1 cellular context compared by ENCODE assay signal in the genomic region with DNA sequence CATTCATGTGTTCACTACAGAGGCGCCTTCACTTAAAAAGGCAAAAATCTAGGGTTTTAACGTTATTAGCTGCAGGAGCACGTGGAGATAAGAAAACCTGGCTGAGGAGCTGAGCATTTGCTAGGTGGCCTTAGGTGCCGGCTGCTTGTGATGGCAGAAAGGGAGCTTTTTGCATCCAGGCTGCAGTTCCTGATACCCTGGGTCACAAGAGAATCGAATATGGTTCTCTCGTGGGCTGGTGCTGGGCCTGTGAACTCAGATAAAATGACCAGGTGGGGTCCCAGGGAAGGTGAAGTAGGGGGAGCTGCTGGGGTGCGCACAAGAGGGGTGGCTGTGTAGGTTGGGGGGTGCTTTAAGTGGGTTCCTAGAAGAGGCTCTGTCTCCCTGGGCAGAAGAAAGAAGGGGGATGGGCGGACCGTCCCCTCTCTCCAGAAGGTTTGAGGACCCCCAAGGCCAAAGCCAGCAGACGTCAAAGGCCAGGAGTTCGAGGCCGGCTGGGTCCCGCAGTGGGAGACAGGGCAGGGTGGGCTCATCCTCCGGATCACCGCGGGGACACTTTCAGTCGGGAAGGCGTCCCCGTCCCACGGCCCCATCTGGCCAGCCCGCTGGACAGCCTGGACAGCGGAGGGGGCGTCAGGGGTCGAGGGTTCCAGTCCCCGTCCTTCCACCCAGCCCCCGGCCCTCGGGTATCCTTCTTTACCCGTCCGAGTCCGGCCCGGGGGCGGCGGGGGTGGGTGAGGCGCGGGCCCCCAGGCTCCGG.
A peak's percentile ranks its signal among the peaks of the same experiment; 100 is the strongest.
TF ChIP-seq lines count a peak whose summit lies in the region.

No MANE protein-coding gene starts in this region.

TF ChIP-seq in HepG2, 621 proteins besides CTCF, POLR2A, EP300 and RAD21 (continued from another document and continues in another):
- TF ChIP-seq, protein P1, sequence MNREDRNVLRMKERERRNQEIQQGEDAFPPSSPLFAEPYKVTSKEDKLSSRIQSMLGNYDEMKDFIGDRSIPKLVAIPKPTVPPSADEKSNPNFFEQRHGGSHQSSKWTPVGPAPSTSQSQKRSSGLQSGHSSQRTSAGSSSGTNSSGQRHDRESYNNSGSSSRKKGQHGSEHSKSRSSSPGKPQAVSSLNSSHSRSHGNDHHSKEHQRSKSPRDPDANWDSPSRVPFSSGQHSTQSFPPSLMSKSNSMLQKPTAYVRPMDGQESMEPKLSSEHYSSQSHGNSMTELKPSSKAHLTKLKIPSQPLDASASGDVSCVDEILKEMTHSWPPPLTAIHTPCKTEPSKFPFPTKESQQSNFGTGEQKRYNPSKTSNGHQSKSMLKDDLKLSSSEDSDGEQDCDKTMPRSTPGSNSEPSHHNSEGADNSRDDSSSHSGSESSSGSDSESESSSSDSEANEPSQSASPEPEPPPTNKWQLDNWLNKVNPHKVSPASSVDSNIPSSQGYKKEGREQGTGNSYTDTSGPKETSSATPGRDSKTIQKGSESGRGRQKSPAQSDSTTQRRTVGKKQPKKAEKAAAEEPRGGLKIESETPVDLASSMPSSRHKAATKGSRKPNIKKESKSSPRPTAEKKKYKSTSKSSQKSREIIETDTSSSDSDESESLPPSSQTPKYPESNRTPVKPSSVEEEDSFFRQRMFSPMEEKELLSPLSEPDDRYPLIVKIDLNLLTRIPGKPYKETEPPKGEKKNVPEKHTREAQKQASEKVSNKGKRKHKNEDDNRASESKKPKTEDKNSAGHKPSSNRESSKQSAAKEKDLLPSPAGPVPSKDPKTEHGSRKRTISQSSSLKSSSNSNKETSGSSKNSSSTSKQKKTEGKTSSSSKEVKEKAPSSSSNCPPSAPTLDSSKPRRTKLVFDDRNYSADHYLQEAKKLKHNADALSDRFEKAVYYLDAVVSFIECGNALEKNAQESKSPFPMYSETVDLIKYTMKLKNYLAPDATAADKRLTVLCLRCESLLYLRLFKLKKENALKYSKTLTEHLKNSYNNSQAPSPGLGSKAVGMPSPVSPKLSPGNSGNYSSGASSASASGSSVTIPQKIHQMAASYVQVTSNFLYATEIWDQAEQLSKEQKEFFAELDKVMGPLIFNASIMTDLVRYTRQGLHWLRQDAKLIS (CRISPR knock-in tag; IDR thresholded peaks at IDR 0.05): no peak
- TF ChIP-seq MED8 (CRISPR knock-in tag; IDR thresholded peaks at IDR 0.05; ENCODE audit: insufficient replicate concordance) (peak; percentile 35), NRL (CRISPR knock-in tag; IDR thresholded peaks at IDR 0.05; ENCODE audit: borderline replicate concordance) (peak; percentile 28; the same call in 1 of the 2 replicates), PRMT3 (CRISPR knock-in tag; IDR thresholded peaks at IDR 0.05; ENCODE audit: borderline replicate concordance, low read depth) (no peak), AGO2 (optimal IDR thresholded peaks at IDR 0.05; ENCODE audit: low read depth, low read length) (peak; percentile 20), ZNF460 (CRISPR knock-in tag; IDR thresholded peaks at IDR 0.05; ENCODE audit: borderline replicate concordance) (no peak), ZMYM3 (CRISPR knock-in tag; IDR thresholded peaks at IDR 0.05) (0 out of 2 replicates have a peak, but pooled peaks have one; percentile 33), ZSCAN21 (CRISPR knock-in tag; IDR thresholded peaks at IDR 0.05; ENCODE audit: borderline replicate concordance) (peak; percentile 28; the same call in 1 of the 2 replicates), EED (CRISPR knock-in tag; IDR thresholded peaks at IDR 0.05) (peak; percentile 69; the same call in 1 of the 2 replicates), ZBTB1 (CRISPR knock-in tag; IDR thresholded peaks at IDR 0.05; ENCODE audit: borderline replicate concordance) (peak; percentile 76; the same call in 1 of the 2 replicates), MATR3 (CRISPR knock-in tag; IDR thresholded peaks at IDR 0.05) (no peak), SIX1 (CRISPR knock-in tag; IDR thresholded peaks at IDR 0.05; ENCODE audit: borderline replicate concordance) (no peak), SPEN (CRISPR knock-in tag; IDR thresholded peaks at IDR 0.05; ENCODE audit: low read depth) (no peak), ZNF34 (CRISPR knock-in tag; IDR thresholded peaks at IDR 0.05; ENCODE audit: borderline replicate concordance) (no peak), ZNF781 (CRISPR knock-in tag; IDR thresholded peaks at IDR 0.05; ENCODE audit: borderline replicate concordance, not compliant biosample characterization) (peak; percentile 45), ZNF776 (CRISPR knock-in tag; IDR thresholded peaks at IDR 0.05) (0 out of 2 replicates have a peak, but pooled peaks have one; percentile 75)
- TF ChIP-seq, protein P2, sequence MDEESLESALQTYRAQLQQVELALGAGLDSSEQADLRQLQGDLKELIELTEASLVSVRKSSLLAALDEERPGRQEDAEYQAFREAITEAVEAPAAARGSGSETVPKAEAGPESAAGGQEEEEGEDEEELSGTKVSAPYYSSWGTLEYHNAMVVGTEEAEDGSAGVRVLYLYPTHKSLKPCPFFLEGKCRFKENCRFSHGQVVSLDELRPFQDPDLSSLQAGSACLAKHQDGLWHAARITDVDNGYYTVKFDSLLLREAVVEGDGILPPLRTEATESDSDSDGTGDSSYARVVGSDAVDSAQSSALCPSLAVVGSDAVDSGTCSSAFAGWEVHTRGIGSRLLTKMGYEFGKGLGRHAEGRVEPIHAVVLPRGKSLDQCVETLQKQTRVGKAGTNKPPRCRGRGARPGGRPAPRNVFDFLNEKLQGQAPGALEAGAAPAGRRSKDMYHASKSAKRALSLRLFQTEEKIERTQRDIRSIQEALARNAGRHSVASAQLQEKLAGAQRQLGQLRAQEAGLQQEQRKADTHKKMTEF (CRISPR knock-in tag; IDR thresholded peaks at IDR 0.05): peak; percentile 39; the same call in 1 of the 2 replicates
- TF ChIP-seq, protein P3, sequence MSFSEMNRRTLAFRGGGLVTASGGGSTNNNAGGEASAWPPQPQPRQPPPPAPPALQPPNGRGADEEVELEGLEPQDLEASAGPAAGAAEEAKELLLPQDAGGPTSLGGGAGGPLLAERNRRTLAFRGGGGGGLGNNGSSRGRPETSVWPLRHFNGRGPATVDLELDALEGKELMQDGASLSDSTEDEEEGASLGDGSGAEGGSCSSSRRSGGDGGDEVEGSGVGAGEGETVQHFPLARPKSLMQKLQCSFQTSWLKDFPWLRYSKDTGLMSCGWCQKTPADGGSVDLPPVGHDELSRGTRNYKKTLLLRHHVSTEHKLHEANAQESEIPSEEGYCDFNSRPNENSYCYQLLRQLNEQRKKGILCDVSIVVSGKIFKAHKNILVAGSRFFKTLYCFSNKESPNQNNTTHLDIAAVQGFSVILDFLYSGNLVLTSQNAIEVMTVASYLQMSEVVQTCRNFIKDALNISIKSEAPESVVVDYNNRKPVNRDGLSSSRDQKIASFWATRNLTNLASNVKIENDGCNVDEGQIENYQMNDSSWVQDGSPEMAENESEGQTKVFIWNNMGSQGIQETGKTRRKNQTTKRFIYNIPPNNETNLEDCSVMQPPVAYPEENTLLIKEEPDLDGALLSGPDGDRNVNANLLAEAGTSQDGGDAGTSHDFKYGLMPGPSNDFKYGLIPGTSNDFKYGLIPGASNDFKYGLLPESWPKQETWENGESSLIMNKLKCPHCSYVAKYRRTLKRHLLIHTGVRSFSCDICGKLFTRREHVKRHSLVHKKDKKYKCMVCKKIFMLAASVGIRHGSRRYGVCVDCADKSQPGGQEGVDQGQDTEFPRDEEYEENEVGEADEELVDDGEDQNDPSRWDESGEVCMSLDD (CRISPR knock-in tag; IDR thresholded peaks at IDR 0.05; ENCODE audit: borderline replicate concordance): peak; percentile 63; the same call in 1 of the 2 replicates
- TF ChIP-seq, protein P4, sequence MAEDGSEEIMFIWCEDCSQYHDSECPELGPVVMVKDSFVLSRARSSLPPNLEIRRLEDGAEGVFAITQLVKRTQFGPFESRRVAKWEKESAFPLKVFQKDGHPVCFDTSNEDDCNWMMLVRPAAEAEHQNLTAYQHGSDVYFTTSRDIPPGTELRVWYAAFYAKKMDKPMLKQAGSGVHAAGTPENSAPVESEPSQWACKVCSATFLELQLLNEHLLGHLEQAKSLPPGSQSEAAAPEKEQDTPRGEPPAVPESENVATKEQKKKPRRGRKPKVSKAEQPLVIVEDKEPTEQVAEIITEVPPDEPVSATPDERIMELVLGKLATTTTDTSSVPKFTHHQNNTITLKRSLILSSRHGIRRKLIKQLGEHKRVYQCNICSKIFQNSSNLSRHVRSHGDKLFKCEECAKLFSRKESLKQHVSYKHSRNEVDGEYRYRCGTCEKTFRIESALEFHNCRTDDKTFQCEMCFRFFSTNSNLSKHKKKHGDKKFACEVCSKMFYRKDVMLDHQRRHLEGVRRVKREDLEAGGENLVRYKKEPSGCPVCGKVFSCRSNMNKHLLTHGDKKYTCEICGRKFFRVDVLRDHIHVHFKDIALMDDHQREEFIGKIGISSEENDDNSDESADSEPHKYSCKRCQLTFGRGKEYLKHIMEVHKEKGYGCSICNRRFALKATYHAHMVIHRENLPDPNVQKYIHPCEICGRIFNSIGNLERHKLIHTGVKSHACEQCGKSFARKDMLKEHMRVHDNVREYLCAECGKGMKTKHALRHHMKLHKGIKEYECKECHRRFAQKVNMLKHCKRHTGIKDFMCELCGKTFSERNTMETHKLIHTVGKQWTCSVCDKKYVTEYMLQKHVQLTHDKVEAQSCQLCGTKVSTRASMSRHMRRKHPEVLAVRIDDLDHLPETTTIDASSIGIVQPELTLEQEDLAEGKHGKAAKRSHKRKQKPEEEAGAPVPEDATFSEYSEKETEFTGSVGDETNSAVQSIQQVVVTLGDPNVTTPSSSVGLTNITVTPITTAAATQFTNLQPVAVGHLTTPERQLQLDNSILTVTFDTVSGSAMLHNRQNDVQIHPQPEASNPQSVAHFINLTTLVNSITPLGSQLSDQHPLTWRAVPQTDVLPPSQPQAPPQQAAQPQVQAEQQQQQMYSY (CRISPR knock-in tag; IDR thresholded peaks at IDR 0.05): no peak
- TF ChIP-seq, protein P5, sequence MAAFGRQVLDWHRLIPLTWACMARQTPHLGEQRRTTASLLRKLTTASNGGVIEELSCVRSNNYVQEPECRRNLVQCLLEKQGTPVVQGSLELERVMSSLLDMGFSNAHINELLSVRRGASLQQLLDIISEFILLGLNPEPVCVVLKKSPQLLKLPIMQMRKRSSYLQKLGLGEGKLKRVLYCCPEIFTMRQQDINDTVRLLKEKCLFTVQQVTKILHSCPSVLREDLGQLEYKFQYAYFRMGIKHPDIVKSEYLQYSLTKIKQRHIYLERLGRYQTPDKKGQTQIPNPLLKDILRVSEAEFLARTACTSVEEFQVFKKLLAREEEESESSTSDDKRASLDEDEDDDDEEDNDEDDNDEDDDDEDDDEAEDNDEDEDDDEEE (CRISPR knock-in tag; IDR thresholded peaks at IDR 0.05): 0 out of 2 replicates have a peak, but pooled peaks have one; percentile 54
- TF ChIP-seq, protein P6, sequence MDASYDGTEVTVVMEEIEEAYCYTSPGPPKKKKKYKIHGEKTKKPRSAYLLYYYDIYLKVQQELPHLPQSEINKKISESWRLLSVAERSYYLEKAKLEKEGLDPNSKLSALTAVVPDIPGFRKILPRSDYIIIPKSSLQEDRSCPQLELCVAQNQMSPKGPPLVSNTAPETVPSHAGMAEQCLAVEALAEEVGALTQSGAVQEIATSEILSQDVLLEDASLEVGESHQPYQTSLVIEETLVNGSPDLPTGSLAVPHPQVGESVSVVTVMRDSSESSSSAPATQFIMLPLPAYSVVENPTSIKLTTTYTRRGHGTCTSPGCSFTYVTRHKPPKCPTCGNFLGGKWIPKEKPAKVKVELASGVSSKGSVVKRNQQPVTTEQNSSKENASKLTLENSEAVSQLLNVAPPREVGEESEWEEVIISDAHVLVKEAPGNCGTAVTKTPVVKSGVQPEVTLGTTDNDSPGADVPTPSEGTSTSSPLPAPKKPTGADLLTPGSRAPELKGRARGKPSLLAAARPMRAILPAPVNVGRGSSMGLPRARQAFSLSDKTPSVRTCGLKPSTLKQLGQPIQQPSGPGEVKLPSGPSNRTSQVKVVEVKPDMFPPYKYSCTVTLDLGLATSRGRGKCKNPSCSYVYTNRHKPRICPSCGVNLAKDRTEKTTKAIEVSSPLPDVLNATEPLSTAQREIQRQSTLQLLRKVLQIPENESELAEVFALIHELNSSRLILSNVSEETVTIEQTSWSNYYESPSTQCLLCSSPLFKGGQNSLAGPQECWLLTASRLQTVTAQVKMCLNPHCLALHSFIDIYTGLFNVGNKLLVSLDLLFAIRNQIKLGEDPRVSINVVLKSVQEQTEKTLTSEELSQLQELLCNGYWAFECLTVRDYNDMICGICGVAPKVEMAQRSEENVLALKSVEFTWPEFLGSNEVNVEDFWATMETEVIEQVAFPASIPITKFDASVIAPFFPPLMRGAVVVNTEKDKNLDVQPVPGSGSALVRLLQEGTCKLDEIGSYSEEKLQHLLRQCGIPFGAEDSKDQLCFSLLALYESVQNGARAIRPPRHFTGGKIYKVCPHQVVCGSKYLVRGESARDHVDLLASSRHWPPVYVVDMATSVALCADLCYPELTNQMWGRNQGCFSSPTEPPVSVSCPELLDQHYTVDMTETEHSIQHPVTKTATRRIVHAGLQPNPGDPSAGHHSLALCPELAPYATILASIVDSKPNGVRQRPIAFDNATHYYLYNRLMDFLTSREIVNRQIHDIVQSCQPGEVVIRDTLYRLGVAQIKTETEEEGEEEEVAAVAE (CRISPR knock-in tag; IDR thresholded peaks at IDR 0.05; ENCODE audit: borderline replicate concordance): no peak
- TF ChIP-seq, protein P7, sequence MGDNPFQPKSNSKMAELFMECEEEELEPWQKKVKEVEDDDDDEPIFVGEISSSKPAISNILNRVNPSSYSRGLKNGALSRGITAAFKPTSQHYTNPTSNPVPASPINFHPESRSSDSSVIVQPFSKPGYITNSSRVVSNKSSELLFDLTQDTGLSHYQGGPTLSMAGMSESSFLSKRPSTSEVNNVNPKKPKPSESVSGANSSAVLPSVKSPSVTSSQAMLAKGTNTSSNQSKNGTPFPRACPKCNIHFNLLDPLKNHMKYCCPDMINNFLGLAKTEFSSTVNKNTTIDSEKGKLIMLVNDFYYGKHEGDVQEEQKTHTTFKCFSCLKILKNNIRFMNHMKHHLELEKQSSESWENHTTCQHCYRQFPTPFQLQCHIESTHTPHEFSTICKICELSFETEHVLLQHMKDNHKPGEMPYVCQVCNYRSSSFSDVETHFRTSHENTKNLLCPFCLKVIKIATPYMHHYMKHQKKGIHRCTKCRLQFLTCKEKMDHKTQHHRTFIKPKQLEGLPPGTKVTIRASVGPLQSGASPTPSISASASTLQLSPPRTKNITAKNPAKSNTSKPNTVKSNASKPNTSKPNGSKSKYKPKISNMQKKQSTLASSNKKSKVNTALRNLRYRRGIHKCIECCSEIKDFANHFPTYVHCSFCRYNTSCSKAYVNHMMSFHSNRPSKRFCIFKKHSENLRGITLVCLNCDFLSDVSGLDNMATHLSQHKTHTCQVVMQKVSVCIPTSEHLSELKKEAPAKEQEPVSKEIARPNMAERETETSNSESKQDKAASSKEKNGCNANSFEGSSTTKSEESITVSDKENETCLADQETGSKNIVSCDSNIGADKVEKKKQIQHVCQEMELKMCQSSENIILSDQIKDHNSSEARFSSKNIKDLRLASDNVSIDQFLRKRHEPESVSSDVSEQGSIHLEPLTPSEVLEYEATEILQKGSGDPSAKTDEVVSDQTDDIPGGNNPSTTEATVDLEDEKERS (CRISPR knock-in tag; IDR thresholded peaks at IDR 0.05): 0 out of 2 replicates have a peak, but pooled peaks have one; percentile 30
- TF ChIP-seq, protein P8, sequence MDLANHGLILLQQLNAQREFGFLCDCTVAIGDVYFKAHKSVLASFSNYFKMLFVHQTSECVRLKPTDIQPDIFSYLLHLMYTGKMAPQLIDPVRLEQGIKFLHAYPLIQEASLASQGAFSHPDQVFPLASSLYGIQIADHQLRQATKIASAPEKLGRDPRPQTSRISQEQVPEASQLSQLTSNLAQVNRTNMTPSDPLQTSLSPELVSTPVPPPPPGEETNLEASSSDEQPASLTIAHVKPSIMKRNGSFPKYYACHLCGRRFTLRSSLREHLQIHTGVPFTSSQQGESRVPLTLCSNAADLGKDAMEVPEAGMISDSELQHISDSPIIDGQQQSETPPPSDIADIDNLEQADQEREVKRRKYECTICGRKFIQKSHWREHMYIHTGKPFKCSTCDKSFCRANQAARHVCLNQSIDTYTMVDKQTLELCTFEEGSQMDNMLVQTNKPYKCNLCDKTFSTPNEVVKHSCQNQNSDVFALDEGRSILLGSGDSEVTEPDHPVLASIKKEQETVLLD (CRISPR knock-in tag; IDR thresholded peaks at IDR 0.05; ENCODE audit: low read depth): no peak
